In the genomic region with DNA sequence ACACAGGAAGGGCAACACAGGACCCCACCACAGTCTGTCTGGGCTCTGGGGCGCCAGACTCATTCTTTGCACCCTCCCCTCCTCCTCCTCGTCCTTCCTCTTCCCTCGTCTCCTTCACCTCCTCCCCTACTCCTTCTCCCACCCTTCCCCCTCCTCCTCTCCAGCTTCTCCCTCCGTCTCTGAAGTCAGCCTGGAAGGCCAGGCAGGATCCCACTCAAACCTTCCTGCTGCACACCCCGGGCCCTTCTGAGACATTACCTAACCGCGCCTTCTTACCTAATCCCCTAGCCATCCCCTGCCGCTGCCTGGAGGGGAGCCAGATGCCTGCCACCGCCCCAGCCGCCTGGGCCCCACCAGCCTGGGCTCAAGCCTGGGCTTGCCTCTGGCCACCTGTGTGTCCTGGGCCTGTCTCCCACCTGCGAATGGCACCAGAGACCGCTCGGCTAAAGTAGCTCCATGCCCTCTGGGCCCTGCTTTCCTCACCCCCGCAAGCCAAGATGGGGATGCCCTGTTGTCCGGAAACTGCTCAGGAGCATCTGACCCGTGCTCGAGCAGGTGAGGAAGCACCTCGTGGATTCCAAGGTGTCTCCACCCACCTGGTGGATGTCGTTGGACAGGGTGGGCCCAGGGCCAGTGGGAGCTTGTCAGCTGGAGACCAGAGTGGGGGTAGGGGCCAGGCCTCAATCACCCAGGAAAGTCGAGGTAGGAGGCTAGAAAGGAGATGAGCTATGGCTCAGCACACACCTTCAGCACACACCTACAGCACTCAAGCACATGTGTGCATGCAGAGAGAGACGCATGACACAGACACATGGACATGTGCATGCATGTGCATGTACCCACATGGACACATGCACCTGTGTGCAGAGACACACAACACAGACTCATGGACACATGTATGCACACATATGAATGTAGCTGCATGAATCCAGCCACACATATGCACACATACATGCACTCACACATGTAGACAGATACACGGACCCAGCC, we compare ENCODE assay signal across 14 cellular contexts. TPM values are rescaled to one million over a fixed set of nuclear protein-coding genes. Genes with fewer than 3 reads are reported as not detected.
DNase-seq lines count a peak whose midpoint lies in the region; ATAC-seq and TF ChIP-seq lines count a peak whose summit lies in the region.
"Had no signal": no experiment of that assay in that cellular context is flagged by ENCODE, and none has a peak within 500 bp of the region (broad histone marks: within the 10 kb centered on the region; RNA-seq: fewer than 3 reads in every experiment).

No MANE protein-coding gene starts in this region.

- H3K4me1 ChIP-seq in smooth muscle cell (ENCODE audit: low read depth) (peaks cover 27% of the 10 kb centered on the region), body of pancreas (no peaks in the 10 kb centered on the region)
- H3K4me1 ChIP-seq: psoas muscle had no signal

- TF ChIP-seq POLR2A in body of pancreas (IDR thresholded peaks at IDR 0.05) = no peak

- no peak overlapping the region for H3K9ac ChIP-seq in smooth muscle cell (ENCODE audit: low read depth)

- no peak for ATAC-seq in HG02763 (IDR thresholded peaks at IDR 0.05; ENCODE audit: unreplicated experiment)
- ATAC-seq in body of pancreas = no peak
- ATAC-seq in GM18909 (IDR thresholded peaks at IDR 0.05; ENCODE audit: poor library complexity, unreplicated experiment) = no peak

- H3K27me3 ChIP-seq in smooth muscle cell (ENCODE audit: low read depth) (no peaks in the 10 kb centered on the region), body of pancreas (no peaks in the 10 kb centered on the region)

- TF ChIP-seq CTCF in epithelial cell of esophagus (IDR thresholded peaks at IDR 0.05; ENCODE audit: insufficient read depth, low read depth, low read length, missing control alignments) = no peak
- no peak for TF ChIP-seq CTCF in smooth muscle cell (IDR thresholded peaks at IDR 0.05; ENCODE audit: borderline replicate concordance, insufficient read depth, poor library complexity, severe bottlenecking)
- TF ChIP-seq CTCF in body of pancreas (IDR thresholded peaks at IDR 0.05) = no peak

- no peaks in the 10 kb centered on the region for H3K9me3 ChIP-seq in smooth muscle cell (replicated peaks; ENCODE audit: low read depth)
- no peaks in the 10 kb centered on the region for H3K9me3 ChIP-seq in body of pancreas
- H3K9me3 ChIP-seq: esophagus squamous epithelium, psoas muscle had no signal

- H3K4me3 ChIP-seq in epithelial cell of esophagus (ENCODE audit: low read length) (no peak overlapping the region), smooth muscle cell (no peak overlapping the region), body of pancreas (no peak overlapping the region)
- H3K4me3 ChIP-seq: esophagus squamous epithelium, psoas muscle had no signal

- no peak overlapping the region for H3K4me2 ChIP-seq in smooth muscle cell

- H3K36me3 ChIP-seq in smooth muscle cell (ENCODE audit: low read depth) (no peaks in the 10 kb centered on the region), body of pancreas (replicated peaks in 1 of 2; ENCODE audit: insufficient read depth in 1 of 2, low read depth in 2 of 2) (no peaks in the 10 kb centered on the region)

- peak overlapping the region; percentile 4 for H3K27ac ChIP-seq in smooth muscle cell (ENCODE audit: low read depth)
- H3K27ac ChIP-seq in body of pancreas = no peak overlapping the region
- H3K27ac ChIP-seq: psoas muscle had no signal

- no peak overlapping the region for H2AFZ ChIP-seq in smooth muscle cell (ENCODE audit: low read depth)

- no peaks in the 10 kb centered on the region for H3K79me2 ChIP-seq in smooth muscle cell (ENCODE audit: low read depth)

- WGBS in smooth muscle cell (ENCODE audit: low lambda C conversion rate) = 68% methylated on average over 22 of the region's 22 CpGs
- WGBS in body of pancreas, 2 donors = 68 to 70% methylated on average over 16 to 21 of the region's 22 CpGs

- DNase-seq in NCI-H2107 treated with DMSO at 0.1 percent for 48 hours (lab: John Stamatoyannopoulos, UW; ENCODE audit: unreplicated experiment) (peak; percentile 33), NCI-H2107 (lab: John Stamatoyannopoulos, UW) (no peak), NCI-H345 (lab: John Stamatoyannopoulos, UW) (peak; percentile 68), epithelial cell of esophagus (ENCODE audit: low read depth) (peak; percentile 91), smooth muscle cell (lab: John Stamatoyannopoulos, UW; ENCODE audit: unreplicated experiment) (no peak), body of pancreas (no peak)
- DNase-seq: activated naive CD4-positive, alpha-beta T cell; esophagus squamous epithelium; NCI-H226; stimulated activated CD4-positive, alpha-beta T cell treated with anti-CD3 and anti-CD28 coated beads, Interleukin-15, amount 100 ng/mL, for 24 hours had no signal

- intact Hi-C loops in body of pancreas (cut with DNase I) = no loop called here

- no peaks in the 10 kb centered on the region for H3F3A ChIP-seq in smooth muscle cell (ENCODE audit: low read depth)

- no peaks in the 10 kb centered on the region for H4K20me1 ChIP-seq in smooth muscle cell (ENCODE audit: low read depth)

RNA-seq across cellular contexts. Expression of a gene that starts 31.9 kb away (rescaled TPM):
- total RNA-seq in smooth muscle cell = 1.1 and 2.6 TPM in 2 replicates
- 0.03 and 0.76 TPM in 2 replicates for polyA plus RNA-seq in smooth muscle cell
- 1 to 10 TPM in 1 of 2 donors, under 1 TPM in 1; 0.66 to 2.1 TPM for total RNA-seq in body of pancreas
- polyA plus RNA-seq: CD14-positive monocyte had no signal

Comparison
In these comparisons a context has a peak if more than half of its experiments do, and no peak if none do; other contexts are left out.
1. DNase-seq: peak in NCI-H2107 treated with DMSO at 0.1 percent for 48 hours (single experiment), NCI-H345 (single experiment) and epithelial cell of esophagus (single experiment); none in NCI-H2107 (single experiment), smooth muscle cell (single experiment) and body of pancreas (0 of 4).